8 cellular contexts compared by ENCODE assay signal in genomic region chr6:160992323-160993314, GRCh38. TPM values are rescaled to one million over a fixed set of nuclear protein-coding genes. Genes with fewer than 3 reads are reported as not detected.
DNase-seq lines count a peak whose midpoint lies in the region; ATAC-seq, FAIRE-seq and TF ChIP-seq lines count a peak whose summit lies in the region.

No MANE protein-coding gene starts in this region.

- H3K4me1 ChIP-seq in HUES48 (ENCODE audit: control insufficient read depth, insufficient read depth, low read length), result peaks cover 16% of the 10 kb centered on the region
- H3K4me1 ChIP-seq in OCI-LY3 (ENCODE audit: low read length), result peaks cover 19% of the 10 kb centered on the region
- peaks cover 10% of the 10 kb centered on the region for H3K4me1 ChIP-seq in cardiac muscle cell (ENCODE audit: low read depth)
- peaks cover 0 to 19% (median 17%) of the 10 kb centered on the region in 3 donors for H3K4me1 ChIP-seq in pancreas

- DNase-seq in EH (ENCODE audit: low read depth) (peak; percentile 77), cardiac muscle cell (ENCODE audit: low read depth in 1 of 2, low spot score in 1 of 2) (peak; percentile 79 to 81), pancreas (peak in 3 of 6 donors; percentile 34 to 55 (median 48))
- no peak for DNase-seq in activated naive CD8-positive, alpha-beta T cell treated with anti-CD3 and anti-CD28 coated beads, Interleukin-2, amount 10 ng/mL, durations not matched to agents 7 days and 5 days

- ATAC-seq in GM21360 (IDR thresholded peaks at IDR 0.05; ENCODE audit: unreplicated experiment) (peak; percentile 37), pancreas (peak; percentile 47 to 75 (median 60)), GM21390 (IDR thresholded peaks at IDR 0.05; ENCODE audit: unreplicated experiment) (no peak)
- ATAC-seq in activated naive CD8-positive, alpha-beta T cell treated with anti-CD3 and anti-CD28 coated beads, Interleukin-2, amount 10 ng/mL, durations not matched to agents 7 days and 5 days (ENCODE audit: low read depth), result peak; percentile 38

- H3K27me3 ChIP-seq in HUES48 (ENCODE audit: control insufficient read depth, insufficient read depth, low read length), result no peaks in the 10 kb centered on the region
- H3K27me3 ChIP-seq in OCI-LY3 (ENCODE audit: low read depth, low read length), result no peaks in the 10 kb centered on the region
- no peaks in the 10 kb centered on the region for H3K27me3 ChIP-seq in cardiac muscle cell
- no peaks in the 10 kb centered on the region for H3K27me3 ChIP-seq in pancreas

- H3K27me3 Mint-ChIP-seq in activated naive CD8-positive, alpha-beta T cell treated with anti-CD3 and anti-CD28 coated beads, Interleukin-2, amount 10 ng/mL, durations not matched to agents 7 days and 5 days, result peaks cover 12% of the 10 kb centered on the region

- H3K9me3 ChIP-seq in HUES48 (ENCODE audit: control insufficient read depth, insufficient read depth, low read length), result no peaks in the 10 kb centered on the region
- no peaks in the 10 kb centered on the region for H3K9me3 ChIP-seq in OCI-LY3 (ENCODE audit: insufficient read depth, low read length)
- H3K9me3 ChIP-seq in cardiac muscle cell (ENCODE audit: low read depth), result no peaks in the 10 kb centered on the region
- H3K9me3 ChIP-seq in pancreas, result no peaks in the 10 kb centered on the region

- 0 to 1% methylated on average over 18 to 19 of the region's 19 CpGs for WGBS in pancreas, 2 donors

- H3K79me2 ChIP-seq in OCI-LY3 (ENCODE audit: low read length), result peaks cover 60% of the 10 kb centered on the region

- H3K36me3 ChIP-seq in HUES48 (ENCODE audit: control insufficient read depth, insufficient read depth, low read length) (no peaks in the 10 kb centered on the region), OCI-LY3 (replicated peaks; ENCODE audit: low read depth, low read length) (peaks cover 10% of the 10 kb centered on the region), cardiac muscle cell (no peaks in the 10 kb centered on the region), pancreas (no peaks in the 10 kb centered on the region)

- no peak overlapping the region; the same call in 1 of the 2 replicates for H2AFZ ChIP-seq in OCI-LY3 (ENCODE audit: low read depth, low read length)

- H3K27ac ChIP-seq in HUES48 (ENCODE audit: low read depth, low read length) (peak overlapping the region; percentile 92), OCI-LY3 (ENCODE audit: low read length) (peak overlapping the region; percentile 86), cardiac muscle cell (peak overlapping the region; percentile 91), pancreas (peak overlapping the region; percentile 88 to 94 (median 90))

- H3K4me3 ChIP-seq in HUES48 (ENCODE audit: low read depth, low read length) (peak overlapping the region; percentile 88), OCI-LY3 (ENCODE audit: low read length) (peak overlapping the region; percentile 97), cardiac muscle cell (peak overlapping the region; percentile 95), pancreas (peak overlapping the region; percentile 82 to 99 (median 89))

- peaks cover 3% of the 10 kb centered on the region for H3K36me3 Mint-ChIP-seq in activated naive CD8-positive, alpha-beta T cell treated with anti-CD3 and anti-CD28 coated beads, Interleukin-2, amount 10 ng/mL, durations not matched to agents 7 days and 5 days

- H4K20me1 ChIP-seq in OCI-LY3 (ENCODE audit: insufficient read depth, low read length), result peaks cover 39% of the 10 kb centered on the region

- H3K27ac Mint-ChIP-seq in activated naive CD8-positive, alpha-beta T cell treated with anti-CD3 and anti-CD28 coated beads, Interleukin-2, amount 10 ng/mL, durations not matched to agents 7 days and 5 days, result peak overlapping the region; percentile 85

- POLR2A ChIA-PET in activated naive CD8-positive, alpha-beta T cell treated with anti-CD3 and anti-CD28 coated beads, Interleukin-2, amount 10 ng/mL, durations not matched to agents 7 days and 5 days (lab: Charles Lee), result interaction anchor here (0.5 to 2.2 kb wide), 2 partner anchors 9 to 281 kb away, joined by 5 to 6 read pairs; partner anchors contain the start of gene AGPAT4

- no peaks in the 10 kb centered on the region for H3K9me3 Mint-ChIP-seq in activated naive CD8-positive, alpha-beta T cell treated with anti-CD3 and anti-CD28 coated beads, Interleukin-2, amount 10 ng/mL, durations not matched to agents 7 days and 5 days

- peak overlapping the region; percentile 76 for H3K4me2 ChIP-seq in OCI-LY3 (ENCODE audit: low read length)

- H3K4me3 Mint-ChIP-seq in activated naive CD8-positive, alpha-beta T cell treated with anti-CD3 and anti-CD28 coated beads, Interleukin-2, amount 10 ng/mL, durations not matched to agents 7 days and 5 days, result peak overlapping the region; percentile 92

- FAIRE-seq in pancreas (lab: Jason Lieb, UNC), result peak; percentile 68

- TF ChIP-seq CTCF in OCI-LY3 (IDR thresholded peaks at IDR 0.05; ENCODE audit: low read depth, low read length), result peak; percentile 64
- peak; percentile 78 for TF ChIP-seq CTCF in cardiac muscle cell (IDR thresholded peaks at IDR 0.05; ENCODE audit: low read depth, low read length)
- TF ChIP-seq CTCF in pancreas (IDR thresholded peaks at IDR 0.05), result peak in 3 of 4 donors; percentile 17 to 40 (median 30)

- H3K4me1 Mint-ChIP-seq in activated naive CD8-positive, alpha-beta T cell treated with anti-CD3 and anti-CD28 coated beads, Interleukin-2, amount 10 ng/mL, durations not matched to agents 7 days and 5 days, result peaks cover 17% of the 10 kb centered on the region

- intact Hi-C loops in pancreas (cut with DNase I), result no loop called here

- H3K9ac ChIP-seq in HUES48 (ENCODE audit: low read depth, low read length), result peak overlapping the region; percentile 86
- H3K9ac ChIP-seq in OCI-LY3 (ENCODE audit: low read length), result peak overlapping the region; percentile 96

RNA-seq across cellular contexts. Expression of gene MAP3K4, which starts 1.1 kb away (rescaled TPM):
- 10 to 100 TPM; 46.2 to 53.7 TPM for total RNA-seq in activated naive CD8-positive, alpha-beta T cell treated with anti-CD3 and anti-CD28 coated beads, Interleukin-2, amount 10 ng/mL, durations not matched to agents 7 days and 5 days
- total RNA-seq in cardiac muscle cell (25.0 and 36.4 TPM in 2 replicates), pancreas (10 to 100 TPM; 20.4 to 32.0 (median 25.3) TPM)
- polyA plus RNA-seq in cardiac muscle cell (13.3 and 14.5 TPM in 2 replicates), pancreas (10 to 100 TPM; 10.8 to 30.4 TPM)
